In the genomic region with DNA sequence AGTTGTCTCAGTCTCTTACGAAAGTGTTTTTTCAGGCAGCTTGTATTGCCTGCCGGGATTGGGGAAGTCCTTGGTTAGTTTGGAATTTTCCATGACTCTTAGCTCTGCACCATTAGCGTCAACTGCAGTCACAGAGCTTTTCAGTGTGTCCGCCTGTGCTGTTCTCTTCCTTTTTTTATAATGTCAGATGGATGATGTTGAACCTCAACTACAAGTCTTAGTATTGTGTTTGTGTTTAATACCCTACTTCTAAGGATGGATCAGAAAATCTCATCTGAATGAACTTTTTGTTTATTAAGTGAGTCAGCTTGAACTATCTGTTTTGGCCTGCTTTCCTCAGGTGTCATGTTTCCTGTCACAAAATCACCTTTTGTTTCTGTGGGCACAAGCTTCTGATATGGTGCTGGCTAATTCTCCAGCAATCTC, we compare ENCODE assay signal across 8 cellular contexts. TPM values are rescaled to one million over a fixed set of nuclear protein-coding genes. Genes with fewer than 3 reads are reported as not detected.
A peak's percentile ranks its signal among the peaks of the same experiment; 100 is the strongest.
DNase-seq lines count a peak whose midpoint lies in the region; ATAC-seq and TF ChIP-seq lines count a peak whose summit lies in the region.

No MANE protein-coding gene starts in this region.

- peaks cover 0 to 53% (median 18%) of the 10 kb centered on the region in 3 donors for H3K36me3 Mint-ChIP-seq in naive thymus-derived CD8-positive, alpha-beta T cell

- H3K36me3 ChIP-seq in Peyer's patch (peaks cover 0 to 14% (median 0%) of the 10 kb centered on the region in 3 donors), esophagus muscularis mucosa (peaks cover 0 to 18% (median 9%) of the 10 kb centered on the region in 4 donors)
- peaks cover 14% of the 10 kb centered on the region for H3K36me3 ChIP-seq in effector memory CD4-positive, alpha-beta T cell (ENCODE audit: control insufficient read depth, insufficient read depth, low read length)

- TF ChIP-seq CTCF in Peyer's patch (IDR thresholded peaks at IDR 0.05) (no peak), esophagus muscularis mucosa (IDR thresholded peaks at IDR 0.05) (no peak)

- no peaks in the 10 kb centered on the region for H3K9me3 Mint-ChIP-seq in naive thymus-derived CD8-positive, alpha-beta T cell

- H3K27ac ChIP-seq in Peyer's patch (peak overlapping the region; percentile 18 to 59 (median 45)), esophagus muscularis mucosa (replicated peaks in 1 of 4) (peak overlapping the region; percentile 70 to 80 (median 78))
- no peak overlapping the region for H3K27ac ChIP-seq in effector memory CD4-positive, alpha-beta T cell (ENCODE audit: insufficient read depth, low read length, poor library complexity, severe bottlenecking)

- TF ChIP-seq POLR2A in Peyer's patch (IDR thresholded peaks at IDR 0.05) (no peak), esophagus muscularis mucosa (IDR thresholded peaks at IDR 0.05; ENCODE audit: low read depth) (no peak)

- H3K4me1 ChIP-seq in Peyer's patch, result peaks cover 0 to 27% (median 2%) of the 10 kb centered on the region in 4 donors
- H3K4me1 ChIP-seq in esophagus muscularis mucosa, result peaks cover 36 to 66% (median 57%) of the 10 kb centered on the region in 4 donors
- H3K4me1 ChIP-seq in effector memory CD4-positive, alpha-beta T cell (ENCODE audit: control insufficient read depth, insufficient read depth, low read length, poor library complexity, severe bottlenecking), result no peaks in the 10 kb centered on the region

- no peak for TF ChIP-seq EP300 in esophagus muscularis mucosa (IDR thresholded peaks at IDR 0.05)

- peaks cover 33 to 58% (median 56%) of the 10 kb centered on the region in 4 donors for H3K4me1 Mint-ChIP-seq in naive thymus-derived CD8-positive, alpha-beta T cell

- H3K27me3 ChIP-seq in Peyer's patch (no peaks in the 10 kb centered on the region), esophagus muscularis mucosa (no peaks in the 10 kb centered on the region)
- H3K27me3 ChIP-seq in effector memory CD4-positive, alpha-beta T cell (replicated peaks; ENCODE audit: control insufficient read depth, insufficient read depth, low read length, poor library complexity, severe bottlenecking), result no peaks in the 10 kb centered on the region

- H3K9me3 ChIP-seq in Peyer's patch (no peaks in the 10 kb centered on the region), esophagus muscularis mucosa (no peaks in the 10 kb centered on the region)
- H3K9me3 ChIP-seq in effector memory CD4-positive, alpha-beta T cell (ENCODE audit: control insufficient read depth, low read length), result no peaks in the 10 kb centered on the region

- intact Hi-C loops in esophagus muscularis mucosa (cut with DNase I), result no loop called here

- H3K27ac Mint-ChIP-seq in naive thymus-derived CD8-positive, alpha-beta T cell, result peak overlapping the region; percentile 9 to 84 (median 64)

- WGBS in esophagus muscularis mucosa, result 42% methylated on average over 4 of the region's 4 CpGs

- DNase-seq in COLO829 (ENCODE audit: low spot score) (peak; percentile 79), Peyer's patch (no peak), esophagus muscularis mucosa (ENCODE audit: extremely low spot score) (peak; percentile 91)
- no peak for DNase-seq in naive thymus-derived CD8-positive, alpha-beta T cell
- no peak for DNase-seq in effector memory CD4-positive, alpha-beta T cell
- no peak for DNase-seq in stimulated activated CD4-positive, alpha-beta T cell treated with anti-CD3 and anti-CD28 coated beads, Interleukin-2, amount 100 ng/mL, for 48 hours

- POLR2A ChIA-PET in naive thymus-derived CD8-positive, alpha-beta T cell (lab: Charles Lee), result interaction anchor here (0.8 kb wide), 1 partner anchor 33 kb away, joined by 3 read pairs; a partner anchor contains a TSS

- H3K4me3 Mint-ChIP-seq in naive thymus-derived CD8-positive, alpha-beta T cell, result no peak overlapping the region

- H3K4me3 ChIP-seq in Peyer's patch (no peak overlapping the region), esophagus muscularis mucosa (peak overlapping the region in 1 of 4 donors; percentile 18)
- H3K4me3 ChIP-seq in effector memory CD4-positive, alpha-beta T cell (ENCODE audit: insufficient read depth, low read depth, low read length, poor library complexity, severe bottlenecking), result no peak overlapping the region

- no peak for ATAC-seq in naive thymus-derived CD8-positive, alpha-beta T cell
- ATAC-seq in GM18907 (IDR thresholded peaks at IDR 0.05; ENCODE audit: unreplicated experiment) (no peak), HG03045 (IDR thresholded peaks at IDR 0.05; ENCODE audit: unreplicated experiment) (no peak)

- no peaks in the 10 kb centered on the region for H3K27me3 Mint-ChIP-seq in naive thymus-derived CD8-positive, alpha-beta T cell

RNA-seq across cellular contexts. Expression of a gene that starts 33.1 kb away (rescaled TPM):
- total RNA-seq in Peyer's patch, result 100 to 1,000 TPM in 3 of 4 donors, 10 to 100 TPM in 1; 46.2 to 175 (median 110) TPM
- 100 to 1,000 TPM; 106 to 210 (median 133) TPM for total RNA-seq in esophagus muscularis mucosa
- total RNA-seq in naive thymus-derived CD8-positive, alpha-beta T cell, result 100 to 1,000 TPM; 141 to 150 TPM
- polyA plus RNA-seq in naive thymus-derived CD8-positive, alpha-beta T cell, result 100 to 1,000 TPM; 411 to 532 (median 494) TPM

RNA-seq across cellular contexts. Expression of a gene that starts 39.5 kb away (rescaled TPM):
- 10 to 100 TPM; 27.8 to 75.9 (median 34.1) TPM for total RNA-seq in Peyer's patch
- 10 to 100 TPM; 37.8 to 76.5 (median 46.3) TPM for total RNA-seq in esophagus muscularis mucosa
- 100 to 1,000 TPM in 1 of 2 experiments, 10 to 100 TPM in 1; 99.4 to 111 TPM for total RNA-seq in naive thymus-derived CD8-positive, alpha-beta T cell
- polyA plus RNA-seq in naive thymus-derived CD8-positive, alpha-beta T cell, result 10 to 100 TPM; 52.6 to 61.6 (median 55.9) TPM

RNA-seq across cellular contexts. Expression of a gene that starts 57.4 kb away (rescaled TPM):
- 10 to 100 TPM in 3 of 4 donors, 1 to 10 TPM in 1; 9.9 to 21.4 (median 15.3) TPM for total RNA-seq in Peyer's patch
- 10 to 100 TPM; 17.8 to 25.8 (median 22.1) TPM for total RNA-seq in esophagus muscularis mucosa
- 10 to 100 TPM; 15.7 to 16.5 TPM for total RNA-seq in naive thymus-derived CD8-positive, alpha-beta T cell
- 10 to 100 TPM; 38.2 to 42.1 (median 40.3) TPM for polyA plus RNA-seq in naive thymus-derived CD8-positive, alpha-beta T cell

Comparison
In these comparisons a context has a peak if more than half of its experiments do, and no peak if none do; other contexts are left out.
1. DNase-seq: peak in COLO829 (single experiment) and esophagus muscularis mucosa (single experiment); none in Peyer's patch (0 of 3), naive thymus-derived CD8-positive, alpha-beta T cell (0 of 10), effector memory CD4-positive, alpha-beta T cell (0 of 3) and stimulated activated CD4-positive, alpha-beta T cell treated with anti-CD3 and anti-CD28 coated beads, Interleukin-2, amount 100 ng/mL, for 48 hours (0 of 2).